10 cellular contexts compared by ENCODE assay signal in the genomic region with DNA sequence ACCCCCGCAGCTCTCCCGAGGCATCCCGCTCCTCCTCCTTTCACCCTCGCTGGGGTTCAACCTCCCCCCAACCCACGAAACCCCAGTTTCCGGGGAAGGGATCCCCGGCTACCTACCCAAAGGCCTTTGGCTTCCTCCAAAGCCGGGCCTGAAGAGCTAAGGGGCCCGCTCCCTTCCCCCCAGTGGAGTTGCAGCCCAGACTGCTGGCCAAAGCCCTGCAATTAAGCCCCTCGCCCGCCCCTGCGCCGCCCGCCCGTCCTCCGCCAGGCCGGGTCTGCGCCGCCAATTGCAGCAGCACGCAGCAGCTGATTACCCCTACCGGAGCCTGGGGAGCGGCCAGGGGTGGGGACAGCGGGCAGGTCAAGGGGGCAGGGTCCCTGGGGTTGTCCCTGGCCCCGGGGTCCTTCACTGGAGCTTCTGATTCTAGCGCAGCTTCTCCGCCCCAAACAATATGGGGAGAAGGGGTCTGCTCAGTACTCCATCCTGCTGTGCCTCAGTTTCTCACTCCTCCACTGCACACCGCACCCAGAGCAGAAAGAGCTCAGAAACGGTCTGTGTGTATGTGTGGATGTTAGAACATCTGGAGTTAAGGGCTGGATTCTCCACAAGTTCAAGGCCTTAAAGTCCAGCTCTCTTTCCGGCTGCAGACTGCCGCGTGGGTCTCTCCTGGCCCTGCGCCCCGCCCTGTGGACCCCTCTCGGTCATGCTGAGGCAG. TPM values are rescaled to one million over a fixed set of nuclear protein-coding genes. Genes with fewer than 3 reads are reported as not detected.
A peak's percentile ranks its signal among the peaks of the same experiment; 100 is the strongest.
DNase-seq lines count a peak whose midpoint lies in the region; ATAC-seq and TF ChIP-seq lines count a peak whose summit lies in the region.
"Had no signal": no experiment of that assay in that cellular context is flagged by ENCODE, and none has a peak within 500 bp of the region (broad histone marks: within the 10 kb centered on the region; RNA-seq: fewer than 3 reads in every experiment).

No MANE protein-coding gene starts in this region.

- TF ChIP-seq CTCF in MM.1S (IDR thresholded peaks at IDR 0.05; ENCODE audit: low read length) (no peak), spleen (IDR thresholded peaks at IDR 0.05 in 8 of 11, conservative IDR thresholded peaks at IDR 0.05 in 3 of 11) (no peak)

- H3K4me1 Mint-ChIP-seq in activated CD8-positive, alpha-beta memory T cell treated with anti-CD3 and anti-CD28 coated beads, Interleukin-2, amount 10 ng/mL, durations not matched to agents 7 days and 5 days, result peaks cover 44% of the 10 kb centered on the region

- H3K4me1 ChIP-seq in MM.1S (ENCODE audit: low read length) (peaks cover 50% of the 10 kb centered on the region), ectodermal cell (ENCODE audit: control insufficient read depth, insufficient read depth, low read length) (peaks cover 37% of the 10 kb centered on the region), spleen (peaks cover 31 to 63% (median 61%) of the 10 kb centered on the region in 6 donors)

- WGBS in ectodermal cell, 2 experiments, result 8 to 9% methylated on average over 34 of the region's 34 CpGs
- 2 to 10% (median 7%) methylated on average over 15 to 34 of the region's 34 CpGs for WGBS in spleen, 5 donors

- no peaks in the 10 kb centered on the region for H4K20me1 ChIP-seq in MM.1S (ENCODE audit: insufficient read depth, low read length)

- no peak for TF ChIP-seq POLR2A in spleen (IDR thresholded peaks at IDR 0.05)

- no peak overlapping the region for H3K27ac Mint-ChIP-seq in activated CD8-positive, alpha-beta memory T cell treated with anti-CD3 and anti-CD28 coated beads, Interleukin-2, amount 10 ng/mL, durations not matched to agents 7 days and 5 days

- no peak overlapping the region for H3K4me3 Mint-ChIP-seq in activated CD8-positive, alpha-beta memory T cell treated with anti-CD3 and anti-CD28 coated beads, Interleukin-2, amount 10 ng/mL, durations not matched to agents 7 days and 5 days

- H3K27me3 ChIP-seq in MM.1S (replicated peaks; ENCODE audit: insufficient read depth, low read length) (no peaks in the 10 kb centered on the region), ectodermal cell (ENCODE audit: control insufficient read depth, insufficient read depth, low read length, poor library complexity, severe bottlenecking) (peaks cover 100% of the 10 kb centered on the region), spleen (replicated peaks in 1 of 7) (peaks cover 0 to 100% (median 37%) of the 10 kb centered on the region in 7 donors)

- CTCF ChIA-PET in activated CD8-positive, alpha-beta memory T cell treated with anti-CD3 and anti-CD28 coated beads, Interleukin-2, amount 10 ng/mL, durations not matched to agents 7 days and 5 days (lab: Charles Lee), result interaction anchor here (0.6 to 15.0 kb wide), 36 partner anchors 13 to 628 kb away, joined by 3 to 735 read pairs (median 4); a partner anchor contains a TSS

- H3K9me3 ChIP-seq in MM.1S (replicated peaks; ENCODE audit: insufficient read depth, low read length), result no peaks in the 10 kb centered on the region
- no peaks in the 10 kb centered on the region for H3K9me3 ChIP-seq in ectodermal cell (ENCODE audit: control insufficient read depth, low read length)
- H3K9me3 ChIP-seq in spleen, result no peaks in the 10 kb centered on the region

- no peaks in the 10 kb centered on the region for H3K9me2 ChIP-seq in MM.1S (replicated peaks; ENCODE audit: insufficient read depth, low read length)

- H2AFZ ChIP-seq in MM.1S (ENCODE audit: low read length), result peak overlapping the region; percentile 44

- peaks cover 38% of the 10 kb centered on the region for H3F3A ChIP-seq in MM.1S (ENCODE audit: insufficient read depth, low read length)

- H3K36me3 Mint-ChIP-seq in activated CD8-positive, alpha-beta memory T cell treated with anti-CD3 and anti-CD28 coated beads, Interleukin-2, amount 10 ng/mL, durations not matched to agents 7 days and 5 days, result no peaks in the 10 kb centered on the region

- intact Hi-C loops in spleen (cut with DNase I; ENCODE audit: low total_unique reads), result loop anchor here (1.0 to 2.0 kb wide), 2 partner anchors 21 to 47 kb away; no protein-coding TSS in a partner anchor

- H3K4me3 ChIP-seq in MM.1S (ENCODE audit: low read length), result peak overlapping the region; percentile 59
- H3K4me3 ChIP-seq in ectodermal cell (ENCODE audit: insufficient read depth, low read depth, low read length), result peak overlapping the region; percentile 29
- H3K4me3 ChIP-seq in spleen, result peak overlapping the region in 7 of 8 donors; percentile 21 to 67 (median 33)

- H3K9me3 Mint-ChIP-seq in activated CD8-positive, alpha-beta memory T cell treated with anti-CD3 and anti-CD28 coated beads, Interleukin-2, amount 10 ng/mL, durations not matched to agents 7 days and 5 days (ENCODE audit: low read depth), result no peaks in the 10 kb centered on the region
- H3K9me3 Mint-ChIP-seq: activated naive CD4-positive, alpha-beta T cell treated with anti-CD3 and anti-CD28 coated beads for 36 hours had no signal

- peaks cover 20% of the 10 kb centered on the region for H3K79me2 ChIP-seq in MM.1S (ENCODE audit: low read length)

- no peak for ATAC-seq in activated CD8-positive, alpha-beta memory T cell treated with anti-CD3 and anti-CD28 coated beads, Interleukin-2, amount 10 ng/mL, durations not matched to agents 7 days and 5 days
- no peak for ATAC-seq in HG03432 (IDR thresholded peaks at IDR 0.05; ENCODE audit: unreplicated experiment)

- peak overlapping the region; percentile 98 for H3K27ac ChIP-seq in MM.1S (ENCODE audit: low read length)
- H3K27ac ChIP-seq in ectodermal cell (ENCODE audit: insufficient read depth, low read depth, low read length, poor library complexity, severe bottlenecking), result no peak overlapping the region
- peak overlapping the region in 7 of 8 donors; percentile 4 to 86 (median 65) for H3K27ac ChIP-seq in spleen

- peaks cover 65% of the 10 kb centered on the region for H3K27me3 Mint-ChIP-seq in activated CD8-positive, alpha-beta memory T cell treated with anti-CD3 and anti-CD28 coated beads, Interleukin-2, amount 10 ng/mL, durations not matched to agents 7 days and 5 days

- H3K9ac ChIP-seq in MM.1S (ENCODE audit: low read length), result peak overlapping the region; percentile 94

- DNase-seq in activated CD8-positive, alpha-beta memory T cell treated with anti-CD3 and anti-CD28 coated beads, Interleukin-2, amount 10 ng/mL, durations not matched to agents 7 days and 5 days, result peak; percentile 58
- no peak for DNase-seq in activated CD8-positive, alpha-beta memory T cell treated with anti-CD3 and anti-CD28 coated beads for 24 hours
- DNase-seq in MM.1S (peak; percentile 27), spleen (peak; percentile 84), iPS-NIHi7 (ENCODE audit: extremely low spot score) (no peak), NCI-H526 treated with DMSO at 0.1 percent for 48 hours (lab: John Stamatoyannopoulos, UW) (no peak)

- peak overlapping the region; percentile 88 for H3K4me2 ChIP-seq in MM.1S (ENCODE audit: low read depth, low read length)

- H3K36me3 ChIP-seq in MM.1S (replicated peaks; ENCODE audit: insufficient read depth, low read length) (no peaks in the 10 kb centered on the region), ectodermal cell (ENCODE audit: control insufficient read depth, insufficient read depth, low read length) (no peaks in the 10 kb centered on the region), spleen (no peaks in the 10 kb centered on the region)

RNA-seq across cellular contexts. Expression of a gene that starts 16.9 kb away (rescaled TPM):
- total RNA-seq in activated CD8-positive, alpha-beta memory T cell treated with anti-CD3 and anti-CD28 coated beads, Interleukin-2, amount 10 ng/mL, durations not matched to agents 7 days and 5 days, result under 1 TPM; 0.23 to 0.35 TPM
- polyA plus RNA-seq in ectodermal cell (2013, experiment 1 of 4), result 0.61 TPM
- polyA plus RNA-seq in ectodermal cell (2013, experiment 2 of 4), result 0.55 TPM
- 0.64 TPM for polyA plus RNA-seq in ectodermal cell (2013, experiment 3 of 4)
- polyA plus RNA-seq in ectodermal cell (2013, experiment 4 of 4), result 0.41 TPM
- 1 to 10 TPM; 1.6 to 7.9 (median 3.5) TPM for total RNA-seq in spleen
- 1 to 10 TPM; 1.5 to 2.5 (median 1.5) TPM for polyA plus RNA-seq in spleen
- polyA plus RNA-seq: BJ had no signal

RNA-seq across cellular contexts. Expression of a gene that starts 37.9 kb away (rescaled TPM):
- total RNA-seq in activated CD8-positive, alpha-beta memory T cell treated with anti-CD3 and anti-CD28 coated beads, Interleukin-2, amount 10 ng/mL, durations not matched to agents 7 days and 5 days, result not detected
- polyA plus RNA-seq in ectodermal cell (2013, experiment 1 of 4), result 0.39 TPM
- polyA plus RNA-seq in ectodermal cell (2013, experiment 2 of 4), result 0.25 TPM
- 0.27 TPM for polyA plus RNA-seq in ectodermal cell (2013, experiment 3 of 4)
- polyA plus RNA-seq in ectodermal cell (2013, experiment 4 of 4), result 0.41 TPM
- total RNA-seq in spleen, result 10 to 100 TPM in 3 of 7 donors, 1 to 10 TPM in 4; 2.2 to 10.9 (median 10.0) TPM
- 1 to 10 TPM; 1.1 to 4.0 (median 1.1) TPM for polyA plus RNA-seq in spleen
- total RNA-seq: activated naive CD4-positive, alpha-beta T cell treated with anti-CD3 and anti-CD28 coated beads for 36 hours had no signal
- polyA plus RNA-seq: BJ had no signal

Comparison
In these comparisons a context has a peak if more than half of its experiments do, and no peak if none do; other contexts are left out.
1. DNase-seq: peak in activated CD8-positive, alpha-beta memory T cell treated with anti-CD3 and anti-CD28 coated beads, Interleukin-2, amount 10 ng/mL, durations not matched to agents 7 days and 5 days (single experiment), MM.1S (single experiment) and spleen (single experiment); none in activated CD8-positive, alpha-beta memory T cell treated with anti-CD3 and anti-CD28 coated beads for 24 hours (single experiment), iPS-NIHi7 (single experiment) and NCI-H526 treated with DMSO at 0.1 percent for 48 hours (single experiment).
2. Peak in every context shown above with its lines, with median percentiles within 50 percentile points of each other: H3K4me3 ChIP-seq.